ENCODE assay signal across 17 cellular contexts in the genomic region with DNA sequence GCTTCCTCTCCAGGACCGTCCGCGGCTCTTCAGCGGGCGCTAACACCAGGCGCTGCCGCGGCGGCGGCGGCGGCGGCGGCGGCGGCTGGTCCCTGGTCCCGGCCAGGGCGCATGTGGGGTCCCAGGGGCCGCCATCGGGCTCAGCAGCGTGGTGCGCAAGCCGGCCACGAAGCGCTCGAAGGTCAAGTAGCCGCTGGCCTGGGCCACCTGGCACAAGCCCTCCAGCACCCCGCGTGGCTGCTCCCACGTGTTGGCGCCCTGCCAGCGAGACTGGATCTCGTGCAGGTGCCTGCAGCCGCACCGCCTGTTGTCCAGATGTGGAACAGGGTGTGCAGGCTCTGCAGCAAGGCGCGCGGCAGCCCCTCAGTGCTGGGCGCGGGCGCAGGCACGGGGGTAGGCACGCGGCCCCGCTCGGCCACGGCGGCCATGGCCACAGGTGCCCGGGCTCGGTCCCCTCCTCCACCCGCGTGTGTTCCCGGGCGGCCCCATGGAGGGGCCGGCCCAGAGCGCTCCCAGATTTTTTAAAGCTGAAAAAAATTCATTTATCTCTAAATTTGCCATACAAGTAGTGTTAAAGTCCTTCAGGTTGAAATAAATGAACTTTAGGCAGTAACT.
DNase-seq lines count a peak whose midpoint lies in the region; ATAC-seq, FAIRE-seq and TF ChIP-seq lines count a peak whose summit lies in the region.
"Had no signal": no experiment of that assay in that cellular context is flagged by ENCODE, and none has a peak within 500 bp of the region (broad histone marks: within the 10 kb centered on the region; RNA-seq: fewer than 3 reads in every experiment).

No MANE protein-coding gene starts in this region.

- no peaks in the 10 kb centered on the region for H3K27me3 ChIP-seq in H7 (ENCODE audit: control insufficient read depth, insufficient read depth, low read length)
- H3K27me3 ChIP-seq in testis = no peaks in the 10 kb centered on the region
- H3K27me3 ChIP-seq: BE2C had no signal

- FAIRE-seq in kidney (lab: Jason Lieb, UNC) = no peak
- FAIRE-seq: A549, HepG2, HTR-8/SVneo had no signal

- no peak for TF ChIP-seq POLR2A in testis (IDR thresholded peaks at IDR 0.05)

- no peak overlapping the region for H3K9ac ChIP-seq in kidney (ENCODE audit: low read length in 2 of 2)

- H3K9me3 ChIP-seq in kidney (ENCODE audit: control insufficient read depth in 1 of 2, low read length in 2 of 2) (peaks cover 0 to 3% of the 10 kb centered on the region in 2 donors), testis (no peaks in the 10 kb centered on the region)
- H3K9me3 ChIP-seq: HAP-1 had no signal

- ATAC-seq in GM21423 (IDR thresholded peaks at IDR 0.05; ENCODE audit: unreplicated experiment) (no peak), GM19035 (IDR thresholded peaks at IDR 0.05; ENCODE audit: unreplicated experiment) (no peak), left colon (no peak)
- ATAC-seq: A549; CD8-positive, alpha-beta T cell; HepG2 had no signal

- WGBS in testis, 2 donors = 50 to 51% methylated on average over 16 to 36 of the region's 56 CpGs

- DNase-seq in D341Med (ENCODE audit: low spot score) (peak; percentile 28), H7 (peak; percentile 11), kidney (peak; percentile 66), testis (peak; percentile 16), left colon (no peak)
- DNase-seq: BE2C; CD8-positive, alpha-beta T cell; COR-L47; DMS53; GF-D8; GOT3 had no signal

- H3K27ac ChIP-seq in kidney (ENCODE audit: low read depth in 2 of 2, low read length in 2 of 2) (no peak overlapping the region), testis (no peak overlapping the region)
- H3K27ac ChIP-seq: A549 had no signal

- H3K4me1 ChIP-seq in kidney (ENCODE audit: control insufficient read depth in 1 of 2, insufficient read depth in 1 of 2, low read depth in 1 of 2, low read length in 2 of 2) = no peaks in the 10 kb centered on the region
- H3K4me1 ChIP-seq in testis = no peaks in the 10 kb centered on the region
- H3K4me1 ChIP-seq: A549, BE2C, HAP-1 had no signal

- intact Hi-C loops in kidney (cut with DNase I) = no loop called here
- intact Hi-C loops in testis (cut with DNase I; ENCODE audit: low total_unique reads) = no loop called here
- intact Hi-C loops in left colon (cut with DNase I, micrococcal nuclease) = no loop called here

- no peak for TF ChIP-seq CTCF in kidney (IDR thresholded peaks at IDR 0.05; ENCODE audit: borderline replicate concordance, extremely low read depth, insufficient read depth)
- no peak for TF ChIP-seq CTCF in testis (IDR thresholded peaks at IDR 0.05)

- H3K36me3 ChIP-seq in H7 (replicated peaks; ENCODE audit: control insufficient read depth, insufficient read depth, low read length) = no peaks in the 10 kb centered on the region
- no peaks in the 10 kb centered on the region for H3K36me3 ChIP-seq in kidney (ENCODE audit: control insufficient read depth in 1 of 2, insufficient read depth in 2 of 2, low read length in 2 of 2)
- H3K36me3 ChIP-seq in testis (ENCODE audit: low read depth, missing control alignments) = no peaks in the 10 kb centered on the region
- H3K36me3 ChIP-seq: BE2C, HAP-1 had no signal

- H3K4me3 ChIP-seq in H7 (ENCODE audit: insufficient read depth, low read depth, low read length) (no peak overlapping the region), kidney (ENCODE audit: low read length in 2 of 2) (no peak overlapping the region), testis (peak overlapping the region; percentile 29 to 44)
- H3K4me3 ChIP-seq: A549, HAP-1 had no signal

Comparison
In these comparisons a context has a peak if more than half of its experiments do, and no peak if none do; other contexts are left out.
1. DNase-seq: peak in D341Med (single experiment), H7 (single experiment), kidney (single experiment) and testis (single experiment); none in left colon (0 of 2).
2. H3K4me3 ChIP-seq: peak in testis (2 of 2); none in H7 (single experiment) and kidney (0 of 2).